3 cellular contexts compared by ENCODE assay signal in genomic region chr6:154017786-154018185, GRCh38. TPM values are rescaled to one million over a fixed set of nuclear protein-coding genes. Genes with fewer than 3 reads are reported as not detected.
"Had no signal": no experiment of that assay in that cellular context is flagged by ENCODE, and none has a peak within 500 bp of the region (broad histone marks: within the 10 kb centered on the region; RNA-seq: fewer than 3 reads in every experiment).

No MANE protein-coding gene starts in this region.

- H3K4me3 ChIP-seq: GM12878 had no signal

- DNase-seq: GDM1, GF-D8 had no signal

RNA-seq across cellular contexts. Expression of gene OPRM1, which starts 21.3 kb away (rescaled TPM):
- polyA plus RNA-seq: GM12878 had no signal
